Comparison of ENCODE assay signal across 17 cellular contexts in genomic region chr4:187937557-187937956, GRCh38. TPM values are rescaled to one million over a fixed set of nuclear protein-coding genes. Genes with fewer than 3 reads are reported as not detected.
A peak's percentile ranks its signal among the peaks of the same experiment; 100 is the strongest.
DNase-seq lines count a peak whose midpoint lies in the region; ATAC-seq lines count a peak whose summit lies in the region.
"Had no signal": no experiment of that assay in that cellular context is flagged by ENCODE, and none has a peak within 500 bp of the region (broad histone marks: within the 10 kb centered on the region; RNA-seq: fewer than 3 reads in every experiment).

No MANE protein-coding gene starts in this region.

- intact Hi-C loops in aorta (cut with DNase I) = no loop called here

- no peak overlapping the region for H2BK12ac ChIP-seq in mesenchymal stem cell (ENCODE audit: low read length in 2 of 2)

- no peak overlapping the region for H2AK5ac ChIP-seq in mesenchymal stem cell (ENCODE audit: low read length, severe bottlenecking)

- DNase-seq in Daoy (ENCODE audit: low read depth) (peak; percentile 8), NCI-H510A (lab: John Stamatoyannopoulos, UW) (peak; percentile 26), mesenchymal stem cell (no peak), aorta (no peak), NCI-H146 treated with DMSO at 0.1 percent for 48 hours (lab: John Stamatoyannopoulos, UW; ENCODE audit: unreplicated experiment) (no peak), NCI-H1092 (lab: John Stamatoyannopoulos, UW) (no peak), T-helper 2 cell (no peak)
- DNase-seq: BE2C; CD4-positive, alpha-beta memory T cell; GM23248; H9; IMR-90 had no signal

- H3K4me2 ChIP-seq in mesenchymal stem cell (ENCODE audit: low read length, poor library complexity, severe bottlenecking) = no peak overlapping the region
- H3K4me2 ChIP-seq: A549 had no signal

- no peak overlapping the region for H3K4ac ChIP-seq in mesenchymal stem cell (ENCODE audit: low read depth in 1 of 2, low read length in 2 of 2)

- H3K27me3 ChIP-seq in mesenchymal stem cell (ENCODE audit: control insufficient read depth in 1 of 2, insufficient read depth in 1 of 2, low read length in 2 of 2) = no peaks in the 10 kb centered on the region
- no peaks in the 10 kb centered on the region for H3K27me3 ChIP-seq in aorta (ENCODE audit: control insufficient read depth in 1 of 2, insufficient read depth in 2 of 2, low read length in 1 of 2)
- H3K27me3 ChIP-seq: BE2C had no signal

- no peak overlapping the region for H3K9ac ChIP-seq in mesenchymal stem cell (ENCODE audit: low read length)
- H3K9ac ChIP-seq: GM23248 had no signal

- no peak overlapping the region for H3K14ac ChIP-seq in mesenchymal stem cell (ENCODE audit: low read length in 2 of 2)

- no peak overlapping the region for H2BK15ac ChIP-seq in mesenchymal stem cell (ENCODE audit: low read depth, poor library complexity, severe bottlenecking)

- H2AFZ ChIP-seq in mesenchymal stem cell (ENCODE audit: low read depth, low read length) = no peak overlapping the region
- H2AFZ ChIP-seq: GM23248 had no signal

- H3K9me3 ChIP-seq in mesenchymal stem cell (ENCODE audit: control insufficient read depth, low read length) = peaks cover 3% of the 10 kb centered on the region
- no peaks in the 10 kb centered on the region for H3K9me3 ChIP-seq in aorta (ENCODE audit: control insufficient read depth, low read length)
- H3K9me3 ChIP-seq: A549, BE2C had no signal

- no peaks in the 10 kb centered on the region for H3K4me1 ChIP-seq in mesenchymal stem cell (ENCODE audit: control insufficient read depth, insufficient read depth, low read depth, low read length)
- H3K4me1 ChIP-seq in aorta (ENCODE audit: control insufficient read depth in 1 of 2, insufficient read depth in 2 of 2, low read length in 2 of 2) = no peaks in the 10 kb centered on the region
- H3K4me1 ChIP-seq: A549, BE2C had no signal

- ATAC-seq in aorta (ENCODE audit: low FRiP score) = peak; percentile 49
- ATAC-seq: A549, GM12878 had no signal

- H3K4me3 ChIP-seq in mesenchymal stem cell (ENCODE audit: insufficient read depth in 1 of 2, low read depth in 1 of 2, low read length in 2 of 2) (no peak overlapping the region), aorta (ENCODE audit: low read length in 2 of 2) (no peak overlapping the region)
- H3K4me3 ChIP-seq: A549, GM12878, GM23248 had no signal

- no peak overlapping the region for H3K27ac ChIP-seq in mesenchymal stem cell (ENCODE audit: low read length, poor library complexity, severe bottlenecking)
- no peak overlapping the region for H3K27ac ChIP-seq in aorta (ENCODE audit: low read depth in 1 of 2, low read length in 2 of 2)
- H3K27ac ChIP-seq: A549, C4-2B, GM23248 had no signal

- no peak overlapping the region for H4K8ac ChIP-seq in mesenchymal stem cell (ENCODE audit: low read length)

- H3K79me1 ChIP-seq in mesenchymal stem cell (replicated peaks; ENCODE audit: low read length, poor library complexity, severe bottlenecking) = no peaks in the 10 kb centered on the region

- H2BK5ac ChIP-seq in mesenchymal stem cell (ENCODE audit: low read depth, low read length, poor library complexity, severe bottlenecking) = no peak overlapping the region

- H3K36me3 ChIP-seq in mesenchymal stem cell (ENCODE audit: control insufficient read depth in 1 of 2, insufficient read depth in 2 of 2, low read depth in 1 of 2, low read length in 2 of 2) (peaks cover 0 to 5% of the 10 kb centered on the region in 2 experiments), aorta (ENCODE audit: control insufficient read depth in 1 of 2, insufficient read depth in 2 of 2, low read length in 1 of 2) (no peaks in the 10 kb centered on the region)
- H3K36me3 ChIP-seq: BE2C had no signal

- no peak overlapping the region for H2BK120ac ChIP-seq in mesenchymal stem cell (ENCODE audit: low read depth, low read length)

- H3K18ac ChIP-seq in mesenchymal stem cell (ENCODE audit: low read depth in 1 of 2, low read length in 2 of 2) = no peak overlapping the region

- no peak overlapping the region for H3K23ac ChIP-seq in mesenchymal stem cell (ENCODE audit: low read length in 2 of 2)

- 93% methylated on average over 23 of the region's 25 CpGs for WGBS in mesenchymal stem cell
- WGBS in aorta, 2 donors = 96% methylated on average over 20 to 25 of the region's 25 CpGs

- peak overlapping the region; percentile 4 for H4K91ac ChIP-seq in mesenchymal stem cell (ENCODE audit: low read length)

RNA-seq across cellular contexts. Expression of gene ZFP42, which starts 58.0 kb away (rescaled TPM):
- total RNA-seq in Daoy (2014; rRNA removed; shearing (Covaris generic)) = 23.8 and 31.0 TPM in 2 replicates
- 0.04 TPM for polyA plus RNA-seq in mesenchymal stem cell (2013, experiment 1 of 2)
- 0.04 TPM for polyA plus RNA-seq in mesenchymal stem cell (2013, experiment 2 of 2)
- not detected for total RNA-seq in aorta
- polyA plus RNA-seq in aorta = not detected
- total RNA-seq: CD4-positive, alpha-beta memory T cell; G401; GM23248; HT-29; IMR-90 had no signal
- polyA plus RNA-seq: A549; CD4-positive, alpha-beta memory T cell; GM12878; GM23248; IMR-90 had no signal

Comparison
In these comparisons a context has a peak if more than half of its experiments do, and no peak if none do; other contexts are left out.
1. DNase-seq: peak in Daoy (single experiment) and NCI-H510A (single experiment); none in mesenchymal stem cell (single experiment), aorta (0 of 2), NCI-H146 treated with DMSO at 0.1 percent for 48 hours (single experiment), NCI-H1092 (single experiment) and T-helper 2 cell (0 of 5).
2. RNA of gene ZFP42, which starts 58.0 kb away (total RNA-seq): 23.8 to 31.0 TPM in Daoy; not detected in aorta; every median in the first group is over 10 times any median in the second.